11 cellular contexts compared by ENCODE assay signal in genomic region chr15:45314960-45315359, GRCh38.
A peak's percentile ranks its signal among the peaks of the same experiment; 100 is the strongest.
DNase-seq lines count a peak whose midpoint lies in the region; ATAC-seq and TF ChIP-seq lines count a peak whose summit lies in the region.
"Had no signal": no experiment of that assay in that cellular context is flagged by ENCODE, and none has a peak within 500 bp of the region (broad histone marks: within the 10 kb centered on the region; RNA-seq: fewer than 3 reads in every experiment).

No MANE protein-coding gene starts in this region.

- H3K79me2 ChIP-seq in OCI-LY7 (ENCODE audit: insufficient read depth, low read depth, low read length) (no peaks in the 10 kb centered on the region), trophoblast cell (ENCODE audit: control insufficient read depth, insufficient read depth, low read length, poor library complexity) (no peaks in the 10 kb centered on the region)

- H3K4me2 ChIP-seq in OCI-LY7 (ENCODE audit: low read length): no peak overlapping the region
- no peak overlapping the region for H3K4me2 ChIP-seq in trophoblast cell (ENCODE audit: low read length)

- H2AK5ac ChIP-seq in trophoblast cell (ENCODE audit: low read length): no peak overlapping the region

- H4K20me1 ChIP-seq in OCI-LY7 (ENCODE audit: insufficient read depth, low read length): no peaks in the 10 kb centered on the region

- H2BK5ac ChIP-seq in trophoblast cell (ENCODE audit: low read depth, low read length, poor library complexity): no peak overlapping the region

- H2AFZ ChIP-seq in OCI-LY7 (ENCODE audit: low read length) (no peak overlapping the region), trophoblast cell (ENCODE audit: insufficient read depth, low read length, poor library complexity) (no peak overlapping the region)

- H3K4me1 ChIP-seq in OCI-LY7 (ENCODE audit: insufficient read depth, low read length, poor library complexity, severe bottlenecking) (no peaks in the 10 kb centered on the region), trophoblast cell (ENCODE audit: control insufficient read depth in 1 of 2, insufficient read depth in 2 of 2, low read length in 2 of 2) (no peaks in the 10 kb centered on the region)
- H3K4me1 ChIP-seq: suprapubic skin had no signal

- no peaks in the 10 kb centered on the region for H3K9me2 ChIP-seq in OCI-LY7 (ENCODE audit: insufficient read depth, low read length)

- no peak overlapping the region for H2BK120ac ChIP-seq in trophoblast cell (ENCODE audit: insufficient read depth, low read length, poor library complexity)

- H3K27me3 ChIP-seq in trophoblast cell (ENCODE audit: insufficient read depth, low read length): no peaks in the 10 kb centered on the region
- H3K27me3 ChIP-seq: suprapubic skin had no signal

- WGBS in trophoblast cell (ENCODE audit: extremely low coverage, insufficient coverage, insufficient read length): no CpG with 5 or more reads among the region's 13 CpGs

- H3K4ac ChIP-seq in trophoblast cell (ENCODE audit: low read depth, low read length): no peak overlapping the region

- H3K27ac ChIP-seq in OCI-LY7 (ENCODE audit: low read depth, low read length, poor library complexity, severe bottlenecking) (no peak overlapping the region), trophoblast cell (ENCODE audit: low read depth, low read length) (no peak overlapping the region)
- H3K27ac ChIP-seq: suprapubic skin had no signal

- H3K36me3 ChIP-seq in OCI-LY7 (ENCODE audit: insufficient read depth, low read length) (no peaks in the 10 kb centered on the region), trophoblast cell (ENCODE audit: control insufficient read depth in 1 of 2, insufficient read depth in 2 of 2, low read length in 2 of 2) (no peaks in the 10 kb centered on the region)
- H3K36me3 ChIP-seq: suprapubic skin had no signal

- no peaks in the 10 kb centered on the region for H3K79me1 ChIP-seq in trophoblast cell (ENCODE audit: low read length)

- no peak overlapping the region for H3K9ac ChIP-seq in trophoblast cell (ENCODE audit: low read length)

- no peaks in the 10 kb centered on the region for H3K9me3 ChIP-seq in OCI-LY7 (ENCODE audit: low read length)
- no peaks in the 10 kb centered on the region for H3K9me3 ChIP-seq in trophoblast cell (ENCODE audit: insufficient read depth, low read depth, low read length)
- H3K9me3 ChIP-seq: suprapubic skin had no signal

- no TSS peak for BruUV-seq in OCI-LY7 (replicated peaks; lab: Mats Ljungman, UMichigan)

- intact Hi-C loops in OCI-LY7 (cut with micrococcal nuclease; ENCODE audit: unreplicated experiment): no loop called here

- POLR2A ChIA-PET in OCI-LY7 (lab: Charles Lee): interaction anchor here (0.6 to 0.7 kb wide), 2 partner anchors 31 to 44 kb away, joined by 3 to 4 read pairs; no protein-coding TSS in a partner anchor

- ATAC-seq in GM18867 (IDR thresholded peaks at IDR 0.05; ENCODE audit: unreplicated experiment): peak; percentile 39
- ATAC-seq in GM21423 (IDR thresholded peaks at IDR 0.05; ENCODE audit: unreplicated experiment): no peak

- no peak overlapping the region for H4K91ac ChIP-seq in trophoblast cell (ENCODE audit: low read depth, low read length)

- DNase-seq in OCI-LY7 (ENCODE audit: low spot score): no peak
- peak; percentile 38 for DNase-seq in fibroblast of mammary gland (ENCODE audit: low read depth)
- peak; percentile 45 to 77 for DNase-seq in trophoblast cell
- DNase-seq in NCI-H2227 treated with DMSO at 0.1 percent for 48 hours (lab: John Stamatoyannopoulos, UW): no peak
- DNase-seq in activated CD4-positive, alpha-beta T cell treated with anti-CD3 and anti-CD28 coated beads, Interleukin-2, amount 50 U/mL, for 1 hour: no peak
- no peak for DNase-seq in T1000 (lab: John Stamatoyannopoulos, UW)
- DNase-seq: stimulated activated CD4-positive, alpha-beta T cell treated with anti-CD3 and anti-CD28 coated beads, Interleukin-4, amount 100 ng/mL, for 4 hours; SW 1271 had no signal

- no peak overlapping the region for H2BK12ac ChIP-seq in trophoblast cell (ENCODE audit: low read length)

- H3K18ac ChIP-seq in trophoblast cell (ENCODE audit: low read length): no peak overlapping the region

- H3K4me3 ChIP-seq in OCI-LY7 (ENCODE audit: low read depth, low read length, poor library complexity, severe bottlenecking) (no peak overlapping the region), fibroblast of mammary gland (ENCODE audit: control insufficient read depth, low read depth, low read length) (no peak overlapping the region), trophoblast cell (ENCODE audit: low read depth, low read length) (no peak overlapping the region)
- H3K4me3 ChIP-seq: suprapubic skin had no signal

- TF ChIP-seq CTCF in OCI-LY7 (conservative IDR thresholded peaks at IDR 0.05; ENCODE audit: low read length) (0 out of 2 replicates have a peak, but pooled peaks have one; percentile 37), fibroblast of mammary gland (conservative IDR thresholded peaks at IDR 0.05; ENCODE audit: control insufficient read depth, insufficient read depth, low read depth, low read length) (peak; percentile 8)

- H4K8ac ChIP-seq in trophoblast cell (ENCODE audit: low read depth, low read length): peak overlapping the region; percentile 13

- no peak overlapping the region for H3K23ac ChIP-seq in trophoblast cell (ENCODE audit: low read length)

- no peak overlapping the region for H4K12ac ChIP-seq in trophoblast cell (ENCODE audit: low read depth, low read length)

- CTCF ChIA-PET in OCI-LY7 (lab: Charles Lee; ENCODE audit: unreplicated experiment): no interaction called here

- H3K14ac ChIP-seq in trophoblast cell (ENCODE audit: low read length): no peak overlapping the region

Comparison
In these comparisons a context has a peak if more than half of its experiments do, and no peak if none do; other contexts are left out.
1. DNase-seq: peak in fibroblast of mammary gland (single experiment) and trophoblast cell (2 of 2); none in OCI-LY7 (single experiment), NCI-H2227 treated with DMSO at 0.1 percent for 48 hours (single experiment), activated CD4-positive, alpha-beta T cell treated with anti-CD3 and anti-CD28 coated beads, Interleukin-2, amount 50 U/mL, for 1 hour (single experiment) and T1000 (single experiment).